1 cellular context compared by ENCODE assay signal in the genomic region with DNA sequence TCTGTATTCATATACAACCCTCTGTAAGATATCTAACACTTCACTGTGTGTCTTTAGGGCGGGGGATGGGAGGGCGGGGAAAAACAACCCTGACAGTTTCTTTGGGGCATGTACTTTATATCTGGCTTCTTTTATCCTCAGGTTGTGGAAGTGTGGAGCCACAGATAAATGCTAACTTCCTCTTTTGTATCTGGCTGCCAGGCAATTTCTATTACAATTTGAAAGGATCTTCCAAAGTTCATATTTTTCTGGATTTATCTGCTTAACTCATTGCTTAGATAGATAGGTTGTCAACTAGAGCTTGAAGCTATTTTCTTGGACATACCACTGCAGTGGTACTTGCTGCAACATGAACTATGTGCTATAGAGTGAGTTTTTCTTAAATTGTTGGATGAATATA.
TF ChIP-seq lines count a peak whose summit lies in the region.

No MANE protein-coding gene starts in this region.

TF ChIP-seq in K562, 482 proteins besides CTCF, POLR2A, EP300 and RAD21 (continued from another document and continues in another):
- TF ChIP-seq, protein P1, sequence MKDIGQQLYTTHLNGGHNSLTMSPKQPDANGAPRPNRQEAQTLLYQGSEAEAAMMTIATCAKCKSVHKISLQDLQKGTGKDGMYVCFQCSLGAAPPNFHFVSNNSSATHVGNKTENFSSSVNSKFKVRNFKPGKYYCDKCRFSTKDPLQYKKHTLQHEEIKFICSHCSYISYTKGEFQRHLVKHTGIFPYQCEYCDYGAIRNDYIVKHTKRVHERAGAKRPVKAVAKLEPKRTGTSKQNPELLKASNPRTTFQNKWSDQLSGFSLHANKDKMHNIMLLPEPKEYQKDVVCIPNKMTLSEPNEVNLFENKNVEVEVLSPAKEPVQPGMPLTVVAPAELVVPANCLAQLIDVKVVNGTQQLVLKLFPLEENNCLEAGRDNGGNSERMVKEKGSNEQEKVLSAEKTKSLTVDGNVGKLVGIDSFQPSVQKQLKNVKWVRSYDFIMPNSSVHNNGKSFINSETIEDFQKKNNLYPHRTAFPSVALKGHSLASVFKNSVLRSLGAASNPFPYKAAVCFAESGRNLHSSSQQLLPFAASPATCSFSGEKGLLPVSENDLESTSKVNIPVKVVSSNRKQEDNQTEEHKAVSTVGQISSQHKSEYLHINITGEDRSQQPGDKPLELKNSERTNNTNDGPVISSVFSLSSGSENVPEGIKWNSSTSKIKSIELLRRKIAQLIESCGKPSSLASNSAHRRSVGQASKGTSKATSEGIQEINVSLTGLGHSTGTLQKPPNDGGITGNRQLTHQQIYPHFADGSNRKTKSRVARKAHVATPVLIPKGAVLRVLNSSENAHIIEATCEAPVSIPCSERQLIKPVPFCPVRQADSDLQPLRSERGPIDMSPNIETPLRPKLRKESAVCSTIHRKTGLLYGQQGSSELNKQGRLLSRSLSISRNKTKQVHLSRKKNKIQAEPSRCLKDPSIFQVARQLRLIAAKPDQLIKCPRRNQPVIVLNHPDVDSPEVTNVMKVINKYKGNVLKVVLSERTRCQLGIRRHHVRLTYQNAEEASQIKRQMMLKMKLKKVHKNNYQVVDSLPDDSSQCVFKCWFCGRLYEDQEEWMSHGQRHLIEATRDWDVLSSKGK (CRISPR knock-in tag; IDR thresholded peaks at IDR 0.05): no peak
- TF ChIP-seq, protein P2, sequence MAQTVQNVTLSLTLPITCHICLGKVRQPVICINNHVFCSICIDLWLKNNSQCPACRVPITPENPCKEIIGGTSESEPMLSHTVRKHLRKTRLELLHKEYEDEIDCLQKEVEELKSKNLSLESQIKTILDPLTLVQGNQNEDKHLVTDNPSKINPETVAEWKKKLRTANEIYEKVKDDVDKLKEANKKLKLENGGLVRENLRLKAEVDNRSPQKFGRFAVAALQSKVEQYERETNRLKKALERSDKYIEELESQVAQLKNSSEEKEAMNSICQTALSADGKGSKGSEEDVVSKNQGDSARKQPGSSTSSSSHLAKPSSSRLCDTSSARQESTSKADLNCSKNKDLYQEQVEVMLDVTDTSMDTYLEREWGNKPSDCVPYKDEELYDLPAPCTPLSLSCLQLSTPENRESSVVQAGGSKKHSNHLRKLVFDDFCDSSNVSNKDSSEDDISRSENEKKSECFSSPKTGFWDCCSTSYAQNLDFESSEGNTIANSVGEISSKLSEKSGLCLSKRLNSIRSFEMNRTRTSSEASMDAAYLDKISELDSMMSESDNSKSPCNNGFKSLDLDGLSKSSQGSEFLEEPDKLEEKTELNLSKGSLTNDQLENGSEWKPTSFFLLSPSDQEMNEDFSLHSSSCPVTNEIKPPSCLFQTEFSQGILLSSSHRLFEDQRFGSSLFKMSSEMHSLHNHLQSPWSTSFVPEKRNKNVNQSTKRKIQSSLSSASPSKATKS (CRISPR knock-in tag; IDR thresholded peaks at IDR 0.05): no peak
- no peak for TF ChIP-seq ATF7 (IDR thresholded peaks at IDR 0.05)
- TF ChIP-seq, protein P3, sequence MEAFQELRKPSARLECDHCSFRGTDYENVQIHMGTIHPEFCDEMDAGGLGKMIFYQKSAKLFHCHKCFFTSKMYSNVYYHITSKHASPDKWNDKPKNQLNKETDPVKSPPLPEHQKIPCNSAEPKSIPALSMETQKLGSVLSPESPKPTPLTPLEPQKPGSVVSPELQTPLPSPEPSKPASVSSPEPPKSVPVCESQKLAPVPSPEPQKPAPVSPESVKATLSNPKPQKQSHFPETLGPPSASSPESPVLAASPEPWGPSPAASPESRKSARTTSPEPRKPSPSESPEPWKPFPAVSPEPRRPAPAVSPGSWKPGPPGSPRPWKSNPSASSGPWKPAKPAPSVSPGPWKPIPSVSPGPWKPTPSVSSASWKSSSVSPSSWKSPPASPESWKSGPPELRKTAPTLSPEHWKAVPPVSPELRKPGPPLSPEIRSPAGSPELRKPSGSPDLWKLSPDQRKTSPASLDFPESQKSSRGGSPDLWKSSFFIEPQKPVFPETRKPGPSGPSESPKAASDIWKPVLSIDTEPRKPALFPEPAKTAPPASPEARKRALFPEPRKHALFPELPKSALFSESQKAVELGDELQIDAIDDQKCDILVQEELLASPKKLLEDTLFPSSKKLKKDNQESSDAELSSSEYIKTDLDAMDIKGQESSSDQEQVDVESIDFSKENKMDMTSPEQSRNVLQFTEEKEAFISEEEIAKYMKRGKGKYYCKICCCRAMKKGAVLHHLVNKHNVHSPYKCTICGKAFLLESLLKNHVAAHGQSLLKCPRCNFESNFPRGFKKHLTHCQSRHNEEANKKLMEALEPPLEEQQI (IDR thresholded peaks at IDR 0.05): 0 out of 2 replicates have a peak, but pooled peaks have one; percentile 26
- TF ChIP-seq ZBED1 (IDR thresholded peaks at IDR 0.05): no peak
- no peak for TF ChIP-seq RFX5 (IDR thresholded peaks at IDR 0.05; ENCODE audit: low read depth, low read length)
- TF ChIP-seq TEAD4 (IDR thresholded peaks at IDR 0.05; ENCODE audit: low read length): peak; percentile 86
- no peak for TF ChIP-seq TEAD4 (CRISPR knock-in tag; IDR thresholded peaks at IDR 0.05; ENCODE audit: borderline replicate concordance)
- TF ChIP-seq MEIS2 (IDR thresholded peaks at IDR 0.05; ENCODE audit: partially characterized antibody): peak; percentile 77
- no peak for TF ChIP-seq ZNF696 (CRISPR knock-in tag; conservative IDR thresholded peaks at IDR 0.05)
- TF ChIP-seq ZBTB33 (CRISPR knock-in tag; IDR thresholded peaks at IDR 0.05): no peak
- TF ChIP-seq ETV1 (tag; conservative IDR thresholded peaks at IDR 0.05; ENCODE audit: low read depth): no peak
- TF ChIP-seq SETDB1 (IDR thresholded peaks at IDR 0.05; ENCODE audit: low read length): no peak
- peak; percentile 65 for TF ChIP-seq TAL1 (IDR thresholded peaks at IDR 0.05)
- no peak for TF ChIP-seq ZBTB17 (CRISPR knock-in tag; IDR thresholded peaks at IDR 0.05)
- TF ChIP-seq FUS (optimal IDR thresholded peaks at IDR 0.05; ENCODE audit: low read depth, low read length): no peak
- TF ChIP-seq WHSC1 (IDR thresholded peaks at IDR 0.05; ENCODE audit: low read length): no peak
- no peak for TF ChIP-seq PHF21A (IDR thresholded peaks at IDR 0.05; ENCODE audit: borderline replicate concordance, low read depth)
- no peak for TF ChIP-seq ZNF445 (CRISPR knock-in tag; IDR thresholded peaks at IDR 0.05; ENCODE audit: low read depth)
- no peak for TF ChIP-seq SIRT6 (IDR thresholded peaks at IDR 0.05; ENCODE audit: low read depth, low read length)
- no peak for TF ChIP-seq TARDBP (IDR thresholded peaks at IDR 0.05)
- peak; percentile 76 for TF ChIP-seq TCF3 (CRISPR knock-in tag; IDR thresholded peaks at IDR 0.05)
- TF ChIP-seq CBFA2T2 (conservative IDR thresholded peaks at IDR 0.05): peak; percentile 72
- TF ChIP-seq SMARCA4 (IDR thresholded peaks at IDR 0.05): peak; percentile 79
- no peak for TF ChIP-seq CREM (IDR thresholded peaks at IDR 0.05; ENCODE audit: low read depth)
- peak; percentile 64 for TF ChIP-seq SMARCE1 (IDR thresholded peaks at IDR 0.05)
- no peak for TF ChIP-seq MAFK (IDR thresholded peaks at IDR 0.05; ENCODE audit: low read length)
- TF ChIP-seq MYNN (IDR thresholded peaks at IDR 0.05): no peak
- TF ChIP-seq MYNN (CRISPR knock-in tag; IDR thresholded peaks at IDR 0.05): no peak
- no peak for TF ChIP-seq XRCC5 (IDR thresholded peaks at IDR 0.05; ENCODE audit: low read depth, low read length)
- TF ChIP-seq PKNOX1 (IDR thresholded peaks at IDR 0.05): no peak
- TF ChIP-seq NCOR1 (IDR thresholded peaks at IDR 0.05): peak; percentile 73
- no peak for TF ChIP-seq ZNF280B (CRISPR knock-in tag; IDR thresholded peaks at IDR 0.05)
- no peak for TF ChIP-seq SMAD3 (CRISPR knock-in tag; conservative IDR thresholded peaks at IDR 0.05)
- TF ChIP-seq ZNF408 (CRISPR knock-in tag; IDR thresholded peaks at IDR 0.05; ENCODE audit: low read depth): no peak
- TF ChIP-seq, protein P4, sequence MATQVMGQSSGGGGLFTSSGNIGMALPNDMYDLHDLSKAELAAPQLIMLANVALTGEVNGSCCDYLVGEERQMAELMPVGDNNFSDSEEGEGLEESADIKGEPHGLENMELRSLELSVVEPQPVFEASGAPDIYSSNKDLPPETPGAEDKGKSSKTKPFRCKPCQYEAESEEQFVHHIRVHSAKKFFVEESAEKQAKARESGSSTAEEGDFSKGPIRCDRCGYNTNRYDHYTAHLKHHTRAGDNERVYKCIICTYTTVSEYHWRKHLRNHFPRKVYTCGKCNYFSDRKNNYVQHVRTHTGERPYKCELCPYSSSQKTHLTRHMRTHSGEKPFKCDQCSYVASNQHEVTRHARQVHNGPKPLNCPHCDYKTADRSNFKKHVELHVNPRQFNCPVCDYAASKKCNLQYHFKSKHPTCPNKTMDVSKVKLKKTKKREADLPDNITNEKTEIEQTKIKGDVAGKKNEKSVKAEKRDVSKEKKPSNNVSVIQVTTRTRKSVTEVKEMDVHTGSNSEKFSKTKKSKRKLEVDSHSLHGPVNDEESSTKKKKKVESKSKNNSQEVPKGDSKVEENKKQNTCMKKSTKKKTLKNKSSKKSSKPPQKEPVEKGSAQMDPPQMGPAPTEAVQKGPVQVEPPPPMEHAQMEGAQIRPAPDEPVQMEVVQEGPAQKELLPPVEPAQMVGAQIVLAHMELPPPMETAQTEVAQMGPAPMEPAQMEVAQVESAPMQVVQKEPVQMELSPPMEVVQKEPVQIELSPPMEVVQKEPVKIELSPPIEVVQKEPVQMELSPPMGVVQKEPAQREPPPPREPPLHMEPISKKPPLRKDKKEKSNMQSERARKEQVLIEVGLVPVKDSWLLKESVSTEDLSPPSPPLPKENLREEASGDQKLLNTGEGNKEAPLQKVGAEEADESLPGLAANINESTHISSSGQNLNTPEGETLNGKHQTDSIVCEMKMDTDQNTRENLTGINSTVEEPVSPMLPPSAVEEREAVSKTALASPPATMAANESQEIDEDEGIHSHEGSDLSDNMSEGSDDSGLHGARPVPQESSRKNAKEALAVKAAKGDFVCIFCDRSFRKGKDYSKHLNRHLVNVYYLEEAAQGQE (CRISPR knock-in tag; IDR thresholded peaks at IDR 0.05; ENCODE audit: low read depth): no peak
- no peak for TF ChIP-seq ZNF134 (CRISPR knock-in tag; conservative IDR thresholded peaks at IDR 0.05)
- TF ChIP-seq KDM1A (IDR thresholded peaks at IDR 0.05): no peak
- no peak for TF ChIP-seq NCOA2 (IDR thresholded peaks at IDR 0.05; ENCODE audit: partially characterized antibody in 2 of 2)
- TF ChIP-seq TRIM28 (IDR thresholded peaks at IDR 0.05): no peak
- TF ChIP-seq L3MBTL2 (IDR thresholded peaks at IDR 0.05): no peak
- TF ChIP-seq RBBP5 (IDR thresholded peaks at IDR 0.05; ENCODE audit: borderline replicate concordance, insufficient read depth, low read length, poor library complexity, severe bottlenecking): no peak
- TF ChIP-seq ZNF146 (CRISPR knock-in tag; IDR thresholded peaks at IDR 0.05; ENCODE audit: unreplicated experiment): no peak
- no peak for TF ChIP-seq ZKSCAN1 (IDR thresholded peaks at IDR 0.05; ENCODE audit: low read depth, low read length)
- TF ChIP-seq PCBP2 (IDR thresholded peaks at IDR 0.05; ENCODE audit: low read depth, low read length, poor library complexity, severe bottlenecking): no peak
- TF ChIP-seq ARID1B (IDR thresholded peaks at IDR 0.05): peak; percentile 86
- TF ChIP-seq, protein P5, sequence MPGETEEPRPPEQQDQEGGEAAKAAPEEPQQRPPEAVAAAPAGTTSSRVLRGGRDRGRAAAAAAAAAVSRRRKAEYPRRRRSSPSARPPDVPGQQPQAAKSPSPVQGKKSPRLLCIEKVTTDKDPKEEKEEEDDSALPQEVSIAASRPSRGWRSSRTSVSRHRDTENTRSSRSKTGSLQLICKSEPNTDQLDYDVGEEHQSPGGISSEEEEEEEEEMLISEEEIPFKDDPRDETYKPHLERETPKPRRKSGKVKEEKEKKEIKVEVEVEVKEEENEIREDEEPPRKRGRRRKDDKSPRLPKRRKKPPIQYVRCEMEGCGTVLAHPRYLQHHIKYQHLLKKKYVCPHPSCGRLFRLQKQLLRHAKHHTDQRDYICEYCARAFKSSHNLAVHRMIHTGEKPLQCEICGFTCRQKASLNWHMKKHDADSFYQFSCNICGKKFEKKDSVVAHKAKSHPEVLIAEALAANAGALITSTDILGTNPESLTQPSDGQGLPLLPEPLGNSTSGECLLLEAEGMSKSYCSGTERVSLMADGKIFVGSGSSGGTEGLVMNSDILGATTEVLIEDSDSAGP (CRISPR knock-in tag; IDR thresholded peaks at IDR 0.05): no peak
- TF ChIP-seq NFRKB (IDR thresholded peaks at IDR 0.05; ENCODE audit: low read depth): no peak
